Comparison of ENCODE assay signal across 18 cellular contexts in the genomic region with DNA sequence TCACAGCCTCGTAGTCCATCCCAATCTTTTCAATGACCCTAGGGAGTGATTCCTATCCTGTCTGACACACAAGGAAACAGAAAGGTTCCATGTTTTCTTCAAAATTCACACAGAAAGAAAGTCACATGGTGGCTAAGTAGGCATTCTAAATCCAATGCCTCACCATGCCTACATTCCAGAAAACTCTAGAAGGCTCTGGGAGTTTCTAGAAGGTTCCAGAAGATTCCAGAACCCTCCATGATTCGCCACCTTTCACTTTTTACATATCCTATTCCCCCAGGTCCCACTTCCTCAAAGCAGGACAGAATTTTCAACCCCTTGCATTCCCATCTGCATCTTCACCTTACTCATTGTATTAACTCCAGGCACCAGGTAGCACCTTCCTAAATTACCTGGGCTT.
"Had no signal": no experiment of that assay in that cellular context is flagged by ENCODE, and none has a peak within 500 bp of the region (broad histone marks: within the 10 kb centered on the region; RNA-seq: fewer than 3 reads in every experiment).

No MANE protein-coding gene starts in this region.

- DNase-seq: effector memory CD4-positive, alpha-beta T cell; heart right ventricle; kidney glomerular epithelial cell; mammary epithelial cell; mucosa of descending colon; natural killer cell; ovary; right cardiac atrium; small intestine; stimulated activated CD4-positive, alpha-beta T cell treated with anti-CD3 and anti-CD28 coated beads, Interleukin-4, amount 100 ng/mL, for 1 hour; stimulated activated CD8-positive, alpha-beta memory T cell treated with anti-CD3 and anti-CD28 coated beads, Interleukin-4, amount 100 ng/mL, for 48 hours; thyroid gland; upper lobe of left lung; uterus had no signal

- H3K9me3 ChIP-seq: heart right ventricle, mucosa of descending colon, ovary, suprapubic skin, thyroid gland, upper lobe of left lung, uterus had no signal

- H3K36me3 ChIP-seq: ovary, suprapubic skin, thyroid gland, upper lobe of left lung, uterus had no signal

- H3K27ac Mint-ChIP-seq: natural killer cell; stimulated activated effector memory CD8-positive, alpha-beta T cell treated with anti-CD3 and anti-CD28 coated beads, Interleukin-12 subunit alpha, Interleukin-12 subunit beta, amount 100 ng/mL, for 72 hours had no signal

- H3K4me3 Mint-ChIP-seq: natural killer cell; neural crest cell; stimulated activated effector memory CD8-positive, alpha-beta T cell treated with anti-CD3 and anti-CD28 coated beads, Interleukin-12 subunit alpha, Interleukin-12 subunit beta, amount 100 ng/mL, for 72 hours had no signal

- H3K27ac ChIP-seq: heart right ventricle, ovary, suprapubic skin, thyroid gland, upper lobe of left lung, uterus had no signal

- H3K9me3 Mint-ChIP-seq: natural killer cell; neural crest cell; stimulated activated effector memory CD8-positive, alpha-beta T cell treated with anti-CD3 and anti-CD28 coated beads, Interleukin-12 subunit alpha, Interleukin-12 subunit beta, amount 100 ng/mL, for 72 hours had no signal

- ATAC-seq: esophagus mucosa; heart right ventricle; mucosa of descending colon; natural killer cell; right cardiac atrium; stimulated activated effector memory CD8-positive, alpha-beta T cell treated with anti-CD3 and anti-CD28 coated beads, Interleukin-12 subunit alpha, Interleukin-12 subunit beta, amount 100 ng/mL, for 72 hours had no signal

- H3K4me1 ChIP-seq: suprapubic skin, thyroid gland, uterus had no signal

- H3K4me3 ChIP-seq: heart right ventricle, mucosa of descending colon, ovary, suprapubic skin, thyroid gland, upper lobe of left lung, uterus had no signal

- H3K27me3 ChIP-seq: heart right ventricle, ovary, suprapubic skin, thyroid gland, upper lobe of left lung, uterus had no signal

- H3K4me1 Mint-ChIP-seq: natural killer cell had no signal

- H3K36me3 Mint-ChIP-seq: natural killer cell had no signal
